Comparison of ENCODE assay signal across 20 cellular contexts in the genomic region with DNA sequence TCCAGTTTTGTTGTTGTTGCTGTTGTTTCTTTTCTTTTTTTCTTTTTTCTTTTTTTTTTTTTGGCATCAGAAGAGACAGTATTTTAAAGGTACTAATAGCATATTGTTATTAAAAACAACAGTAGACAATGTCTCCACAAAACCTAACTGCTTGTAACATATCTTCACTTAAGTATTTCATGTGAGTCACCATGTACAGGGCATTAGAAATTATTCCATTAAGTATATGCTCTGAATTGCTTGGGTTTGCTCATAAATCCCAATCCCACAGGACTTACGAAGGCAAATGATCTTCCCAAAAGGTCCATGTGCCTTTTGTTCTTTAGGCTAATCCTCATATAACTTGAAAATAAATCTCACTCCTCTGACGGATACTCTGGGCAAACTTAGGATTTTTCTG. TPM values are rescaled to one million over a fixed set of nuclear protein-coding genes. Genes with fewer than 3 reads are reported as not detected.
A peak's percentile ranks its signal among the peaks of the same experiment; 100 is the strongest.
DNase-seq lines count a peak whose midpoint lies in the region; ATAC-seq and TF ChIP-seq lines count a peak whose summit lies in the region.
"Had no signal": no experiment of that assay in that cellular context is flagged by ENCODE, and none has a peak within 500 bp of the region (broad histone marks: within the 10 kb centered on the region; RNA-seq: fewer than 3 reads in every experiment).

No MANE protein-coding gene starts in this region.

- H3K9me3 ChIP-seq in Caco-2 = no peaks in the 10 kb centered on the region
- no peaks in the 10 kb centered on the region for H3K9me3 ChIP-seq in adrenal gland (replicated peaks in 1 of 3)
- H3K9me3 ChIP-seq: BLaER1 treated with 17β-estradiol and CSF1 and Interleukin-3, amounts not matched to agents 10 nM and 100 nM; HAP-1 had no signal

- intact Hi-C loops in Caco-2 (cut with micrococcal nuclease; ENCODE audit: unreplicated experiment) (loop anchor here (1.0 kb wide), 3 partner anchors 34 to 71 kb away; a partner anchor contains a TSS), adrenal gland (cut with DNase I) (no loop called here)

- DNase-seq in Caco-2 = no peak
- DNase-seq in glutamatergic neuron = no peak
- no peak for DNase-seq in substantia nigra (lab: John Stamatoyannopoulos, UW)
- no peak for DNase-seq in cerebellar nuclear complex (lab: John Stamatoyannopoulos, UW)
- DNase-seq in adrenal gland = no peak
- DNase-seq in COR-L47 (lab: John Stamatoyannopoulos, UW) = no peak
- DNase-seq: 8988T; CD8-positive, alpha-beta T cell; DMS153; DMS79; GF-D8; GM23248 had no signal

- H3K4me3 Mint-ChIP-seq in Caco-2 (ENCODE audit: unreplicated experiment) (no peak overlapping the region), glutamatergic neuron (ENCODE audit: unreplicated experiment) (peak overlapping the region; percentile 77), nephron (no peak overlapping the region)
- H3K4me3 Mint-ChIP-seq: B cell; CD8-positive, alpha-beta T cell had no signal

- TF ChIP-seq POLR2A in adrenal gland (IDR thresholded peaks at IDR 0.05) = no peak

- H3K9me3 Mint-ChIP-seq in Caco-2 (ENCODE audit: unreplicated experiment) = no peaks in the 10 kb centered on the region
- peaks cover 2% of the 10 kb centered on the region for H3K9me3 Mint-ChIP-seq in glutamatergic neuron (ENCODE audit: unreplicated experiment)
- no peaks in the 10 kb centered on the region for H3K9me3 Mint-ChIP-seq in nephron
- H3K9me3 Mint-ChIP-seq: CD8-positive, alpha-beta T cell had no signal

- peak overlapping the region; percentile 92 for H3K27ac Mint-ChIP-seq in Caco-2 (ENCODE audit: unreplicated experiment)
- H3K27ac Mint-ChIP-seq in glutamatergic neuron (ENCODE audit: unreplicated experiment) = peak overlapping the region; percentile 67
- peak overlapping the region in 2 of 3 experiments; percentile 47 to 68 for H3K27ac Mint-ChIP-seq in nephron
- H3K27ac Mint-ChIP-seq: B cell; CD8-positive, alpha-beta T cell had no signal

- TF ChIP-seq CTCF in Caco-2 (IDR thresholded peaks at IDR 0.05; ENCODE audit: insufficient read depth in 1 of 2, low read depth in 1 of 2, low read length in 1 of 2, severe bottlenecking in 1 of 2, unreplicated experiment in 1 of 2) (no peak), glutamatergic neuron (IDR thresholded peaks at IDR 0.05; ENCODE audit: partially characterized antibody, unreplicated experiment) (no peak), nephron (IDR thresholded peaks at IDR 0.05; ENCODE audit: unreplicated experiment in 3 of 3) (no peak), adrenal gland (IDR thresholded peaks at IDR 0.05) (no peak)

- H3K4me3 ChIP-seq in Caco-2 (ENCODE audit: low read depth, low read length) (no peak overlapping the region), adrenal gland (no peak overlapping the region)
- H3K4me3 ChIP-seq: BLaER1 treated with 17β-estradiol and CSF1 and Interleukin-3, amounts not matched to agents 10 nM and 100 nM; GM23248; HAP-1 had no signal

- H3K4me1 ChIP-seq in Caco-2 = peaks cover 65% of the 10 kb centered on the region
- peaks cover 5 to 12% of the 10 kb centered on the region in 2 donors for H3K4me1 ChIP-seq in adrenal gland (replicated peaks in 1 of 2)

- no peaks in the 10 kb centered on the region for H3K27me3 Mint-ChIP-seq in Caco-2 (ENCODE audit: insufficient read depth, unreplicated experiment)
- peaks cover 6% of the 10 kb centered on the region for H3K27me3 Mint-ChIP-seq in glutamatergic neuron (ENCODE audit: unreplicated experiment)
- peaks cover 14% of the 10 kb centered on the region for H3K27me3 Mint-ChIP-seq in nephron (ENCODE audit: low read depth)

- H3K27ac ChIP-seq in substantia nigra (ENCODE audit: low read depth, low read length, poor library complexity, severe bottlenecking) (no peak overlapping the region), adrenal gland (no peak overlapping the region)
- H3K27ac ChIP-seq: BLaER1 treated with 17β-estradiol and CSF1 and Interleukin-3, amounts not matched to agents 10 nM and 100 nM; GM23248; HL-60 had no signal

- no peaks in the 10 kb centered on the region for H3K27me3 ChIP-seq in Caco-2 (replicated peaks; ENCODE audit: control insufficient read depth, insufficient read depth, low read length)
- no peaks in the 10 kb centered on the region for H3K27me3 ChIP-seq in adrenal gland
- H3K27me3 ChIP-seq: BLaER1 treated with 17β-estradiol and CSF1 and Interleukin-3, amounts not matched to agents 10 nM and 100 nM had no signal

- POLR2A ChIA-PET in Caco-2 (lab: Charles Lee) = interaction anchor here (0.6 to 0.7 kb wide), 2 partner anchors 10 to 70 kb away, joined by 3 to 6 read pairs; no protein-coding TSS in a partner anchor

- WGBS in adrenal gland, 4 donors = 90 to 96% (median 95%) methylated on average over 2 of the region's 2 CpGs

- BruUV-seq in Caco-2 (replicated peaks; lab: Mats Ljungman, UMichigan) = TSS peak; percentile 82

- CTCF ChIA-PET in Caco-2 (lab: Charles Lee) = interaction anchor here (0.6 to 1.6 kb wide), 8 partner anchors 17 to 81 kb away, joined by 3 to 10 read pairs (median 3); no protein-coding TSS in a partner anchor

- H3K4me1 Mint-ChIP-seq in Caco-2 (ENCODE audit: low read depth, unreplicated experiment) = peaks cover 44% of the 10 kb centered on the region
- peaks cover 75% of the 10 kb centered on the region for H3K4me1 Mint-ChIP-seq in glutamatergic neuron (ENCODE audit: low read depth, unreplicated experiment)
- peaks cover 72% of the 10 kb centered on the region for H3K4me1 Mint-ChIP-seq in nephron
- H3K4me1 Mint-ChIP-seq: B cell had no signal

- H3K36me3 ChIP-seq in Caco-2 (ENCODE audit: control insufficient read depth, insufficient read depth, low read length) (no peaks in the 10 kb centered on the region), adrenal gland (replicated peaks in 1 of 2) (no peaks in the 10 kb centered on the region)
- H3K36me3 ChIP-seq: BLaER1 treated with 17β-estradiol and CSF1 and Interleukin-3, amounts not matched to agents 10 nM and 100 nM; HAP-1 had no signal

- no peaks in the 10 kb centered on the region for H3K36me3 Mint-ChIP-seq in Caco-2 (ENCODE audit: insufficient read depth, unreplicated experiment)
- no peaks in the 10 kb centered on the region for H3K36me3 Mint-ChIP-seq in glutamatergic neuron (ENCODE audit: unreplicated experiment)
- H3K36me3 Mint-ChIP-seq in nephron (ENCODE audit: low read depth) = no peaks in the 10 kb centered on the region
- H3K36me3 Mint-ChIP-seq: CD8-positive, alpha-beta T cell had no signal

- ATAC-seq in SK-N-SH treated with all-trans-retinoic acid at 6 μM for 48 hours = peak; percentile 51
- ATAC-seq: CD8-positive, alpha-beta T cell had no signal

TF ChIP-seq in SK-N-SH treated with all-trans-retinoic acid at 6 μM for 48 hours, 23 proteins besides CTCF, POLR2A, EP300 and RAD21:
- TF ChIP-seq ESRRG (CRISPR knock-in tag; IDR thresholded peaks at IDR 0.05) (no peak), RARB (CRISPR knock-in tag; IDR thresholded peaks at IDR 0.05) (no peak), ISL1 (CRISPR knock-in tag; IDR thresholded peaks at IDR 0.05) (0 out of 2 replicates have a peak, but pooled peaks have one; percentile 14)
- TF ChIP-seq, protein P1, sequence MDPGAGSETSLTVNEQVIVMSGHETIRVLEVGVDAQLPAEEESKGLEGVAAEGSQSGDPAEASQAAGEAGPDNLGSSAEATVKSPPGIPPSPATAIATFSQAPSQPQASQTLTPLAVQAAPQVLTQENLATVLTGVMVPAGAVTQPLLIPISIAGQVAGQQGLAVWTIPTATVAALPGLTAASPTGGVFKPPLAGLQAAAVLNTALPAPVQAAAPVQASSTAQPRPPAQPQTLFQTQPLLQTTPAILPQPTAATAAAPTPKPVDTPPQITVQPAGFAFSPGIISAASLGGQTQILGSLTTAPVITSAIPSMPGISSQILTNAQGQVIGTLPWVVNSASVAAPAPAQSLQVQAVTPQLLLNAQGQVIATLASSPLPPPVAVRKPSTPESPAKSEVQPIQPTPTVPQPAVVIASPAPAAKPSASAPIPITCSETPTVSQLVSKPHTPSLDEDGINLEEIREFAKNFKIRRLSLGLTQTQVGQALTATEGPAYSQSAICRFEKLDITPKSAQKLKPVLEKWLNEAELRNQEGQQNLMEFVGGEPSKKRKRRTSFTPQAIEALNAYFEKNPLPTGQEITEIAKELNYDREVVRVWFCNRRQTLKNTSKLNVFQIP (CRISPR knock-in tag; IDR thresholded peaks at IDR 0.05; ENCODE audit: borderline replicate concordance, low read depth) = no peak

RNA-seq across cellular contexts. Expression of a gene that starts 35.9 kb away (rescaled TPM):
- total RNA-seq in Caco-2 (2022) = 22.8 and 27.2 TPM in 2 replicates
- total RNA-seq in glutamatergic neuron (ENCODE audit: unreplicated experiment) = 313 TPM
- total RNA-seq in adrenal gland = 10 to 100 TPM; 11.4 to 56.0 (median 20.9) TPM
- polyA plus RNA-seq in adrenal gland = 10 to 100 TPM; 28.6 to 34.8 (median 33.1) TPM
- total RNA-seq: A673; CD8-positive, alpha-beta T cell; H4 had no signal
